Comparison of ENCODE assay signal across 7 cellular contexts in the genomic region with DNA sequence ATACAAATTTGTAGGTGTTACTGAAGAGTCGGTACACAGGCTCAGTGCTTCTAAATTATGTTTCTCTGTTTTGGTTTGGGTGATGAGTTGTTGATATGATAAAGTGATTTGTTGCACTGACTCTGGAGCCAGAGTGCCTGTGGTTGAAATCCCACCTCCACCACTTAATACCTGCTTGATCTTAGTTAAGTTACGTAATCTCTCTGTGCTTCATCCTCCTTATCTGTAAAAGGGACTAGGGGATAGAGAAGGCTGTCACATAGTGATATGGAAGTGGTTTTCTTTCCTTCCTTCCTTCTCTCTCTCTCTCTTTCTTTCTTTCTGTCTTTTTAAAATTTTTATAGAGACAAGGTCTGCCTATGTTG. TPM values are rescaled to one million over a fixed set of nuclear protein-coding genes. Genes with fewer than 3 reads are reported as not detected.
A peak's percentile ranks its signal among the peaks of the same experiment; 100 is the strongest.
DNase-seq lines count a peak whose midpoint lies in the region; ATAC-seq and TF ChIP-seq lines count a peak whose summit lies in the region.

No MANE protein-coding gene starts in this region.

- ATAC-seq in GM21723 (IDR thresholded peaks at IDR 0.05; ENCODE audit: unreplicated experiment) = no peak
- ATAC-seq in HG02610 (IDR thresholded peaks at IDR 0.05; ENCODE audit: unreplicated experiment) = no peak
- no peak for ATAC-seq in GM19395 (IDR thresholded peaks at IDR 0.05; ENCODE audit: unreplicated experiment)

- POLR2A ChIA-PET in activated CD4-positive, alpha-beta memory T cell treated with anti-CD3 and anti-CD28 coated beads, Interleukin-2, amount 10 ng/mL, durations not matched to agents 7 days and 5 days (lab: Charles Lee) = interaction anchor here (1.6 kb wide), 1 partner anchor 12 kb away, joined by 5 read pairs; no protein-coding TSS in a partner anchor

- peaks cover 3 to 13% of the 10 kb centered on the region in 2 donors for H3K36me3 ChIP-seq in stomach smooth muscle (ENCODE audit: control insufficient read depth in 2 of 2, insufficient read depth in 2 of 2, low read length in 2 of 2)

- DNase-seq in HFFc6 = no peak
- no peak for DNase-seq in activated CD4-positive, alpha-beta memory T cell treated with anti-CD3 and anti-CD28 coated beads, Interleukin-2, amount 10 ng/mL, durations not matched to agents 7 days and 5 days
- DNase-seq in immature natural killer cell = no peak

- peak overlapping the region; percentile 91 for H3K4me3 Mint-ChIP-seq in HFFc6
- peak overlapping the region; percentile 73 for H3K4me3 Mint-ChIP-seq in activated CD4-positive, alpha-beta memory T cell treated with anti-CD3 and anti-CD28 coated beads, Interleukin-2, amount 10 ng/mL, durations not matched to agents 7 days and 5 days
- H3K4me3 Mint-ChIP-seq in immature natural killer cell = peak overlapping the region; percentile 85 to 92 (median 86)

- H3K27ac Mint-ChIP-seq in HFFc6 (peak overlapping the region; percentile 71), immature natural killer cell (peak overlapping the region; percentile 86 to 96 (median 93))
- peak overlapping the region; percentile 83 for H3K27ac Mint-ChIP-seq in activated CD4-positive, alpha-beta memory T cell treated with anti-CD3 and anti-CD28 coated beads, Interleukin-2, amount 10 ng/mL, durations not matched to agents 7 days and 5 days

- CTCF ChIA-PET in activated CD4-positive, alpha-beta memory T cell treated with anti-CD3 and anti-CD28 coated beads, Interleukin-2, amount 10 ng/mL, durations not matched to agents 7 days and 5 days (lab: Charles Lee) = no interaction called here

- TF ChIP-seq CTCF in HFFc6 (IDR thresholded peaks at IDR 0.05) = no peak

- peak overlapping the region; percentile 84 to 86 for H3K4me3 ChIP-seq in stomach smooth muscle (ENCODE audit: low read length in 2 of 2)

- H3K36me3 Mint-ChIP-seq in HFFc6 (ENCODE audit: low read depth) = no peaks in the 10 kb centered on the region; the same call in 1 of the 2 replicates
- H3K36me3 Mint-ChIP-seq in activated CD4-positive, alpha-beta memory T cell treated with anti-CD3 and anti-CD28 coated beads, Interleukin-2, amount 10 ng/mL, durations not matched to agents 7 days and 5 days (ENCODE audit: low read depth) = peaks cover 11% of the 10 kb centered on the region
- no peaks in the 10 kb centered on the region for H3K36me3 Mint-ChIP-seq in immature natural killer cell

- H3K27ac ChIP-seq in stomach smooth muscle (ENCODE audit: low read length) = peak overlapping the region; percentile 84

- H3K4me1 ChIP-seq in stomach smooth muscle (ENCODE audit: control insufficient read depth, insufficient read depth, low read length) = peaks cover 33% of the 10 kb centered on the region

- H3K4me1 Mint-ChIP-seq in HFFc6 (ENCODE audit: low read depth) = peaks cover 33% of the 10 kb centered on the region
- peaks cover 32% of the 10 kb centered on the region for H3K4me1 Mint-ChIP-seq in activated CD4-positive, alpha-beta memory T cell treated with anti-CD3 and anti-CD28 coated beads, Interleukin-2, amount 10 ng/mL, durations not matched to agents 7 days and 5 days
- H3K4me1 Mint-ChIP-seq in immature natural killer cell = peaks cover 24 to 39% of the 10 kb centered on the region in 2 donors

- no peaks in the 10 kb centered on the region for H3K9me3 Mint-ChIP-seq in HFFc6
- H3K9me3 Mint-ChIP-seq in activated CD4-positive, alpha-beta memory T cell treated with anti-CD3 and anti-CD28 coated beads, Interleukin-2, amount 10 ng/mL, durations not matched to agents 7 days and 5 days = no peaks in the 10 kb centered on the region
- no peaks in the 10 kb centered on the region for H3K9me3 Mint-ChIP-seq in immature natural killer cell

- H3K9me3 ChIP-seq in stomach smooth muscle (ENCODE audit: control insufficient read depth in 2 of 2, low read length in 2 of 2) = no peaks in the 10 kb centered on the region

- no peaks in the 10 kb centered on the region for H3K27me3 ChIP-seq in stomach smooth muscle (ENCODE audit: control insufficient read depth in 1 of 2, insufficient read depth in 2 of 2, low read length in 2 of 2)

- no peaks in the 10 kb centered on the region for H3K27me3 Mint-ChIP-seq in HFFc6 (ENCODE audit: insufficient read depth)
- no peaks in the 10 kb centered on the region for H3K27me3 Mint-ChIP-seq in activated CD4-positive, alpha-beta memory T cell treated with anti-CD3 and anti-CD28 coated beads, Interleukin-2, amount 10 ng/mL, durations not matched to agents 7 days and 5 days
- peaks cover 3 to 7% (median 3%) of the 10 kb centered on the region in 3 donors for H3K27me3 Mint-ChIP-seq in immature natural killer cell (ENCODE audit: low read depth in 3 of 3)

- peak overlapping the region in 1 of 2 donors; percentile 87 for H3K9ac ChIP-seq in stomach smooth muscle (ENCODE audit: low read length in 2 of 2)

RNA-seq across cellular contexts. Expression of a gene that starts 0.7 kb away (rescaled TPM):
- total RNA-seq in HFFc6 (2021; fragmentation: NEBNext Ultra II Directional; extraction: Animal tissue kit (Norgen Biotek cat#: 25700)) = 10 to 100 TPM; 22.0 to 29.4 (median 24.0) TPM
- total RNA-seq in activated CD4-positive, alpha-beta memory T cell treated with anti-CD3 and anti-CD28 coated beads, Interleukin-2, amount 10 ng/mL, durations not matched to agents 7 days and 5 days = 10 to 100 TPM; 24.7 to 25.7 TPM
- polyA plus RNA-seq in immature natural killer cell = 10 to 100 TPM; 33.3 to 38.4 (median 34.0) TPM

RNA-seq across cellular contexts. Expression of a gene that starts 8.5 kb away (rescaled TPM):
- total RNA-seq in HFFc6 (2021; fragmentation: NEBNext Ultra II Directional; extraction: Animal tissue kit (Norgen Biotek cat#: 25700)) = 10 to 100 TPM; 18.0 to 21.7 (median 18.8) TPM
- total RNA-seq in activated CD4-positive, alpha-beta memory T cell treated with anti-CD3 and anti-CD28 coated beads, Interleukin-2, amount 10 ng/mL, durations not matched to agents 7 days and 5 days = 10 to 100 TPM; 22.8 to 23.9 TPM
- polyA plus RNA-seq in immature natural killer cell = 10 to 100 TPM; 14.4 to 19.8 (median 17.5) TPM

RNA-seq across cellular contexts. Expression of a gene that starts 55.7 kb away (rescaled TPM):
- total RNA-seq in HFFc6 (2021; fragmentation: NEBNext Ultra II Directional; extraction: Animal tissue kit (Norgen Biotek cat#: 25700)) = 10 to 100 TPM; 51.6 to 64.8 (median 59.3) TPM
- total RNA-seq in activated CD4-positive, alpha-beta memory T cell treated with anti-CD3 and anti-CD28 coated beads, Interleukin-2, amount 10 ng/mL, durations not matched to agents 7 days and 5 days = 10 to 100 TPM; 81.3 to 83.1 TPM
- polyA plus RNA-seq in immature natural killer cell = 10 to 100 TPM in 2 of 3 donors, 1 to 10 TPM in 1; 5.5 to 24.8 (median 24.2) TPM
